In the genomic region with DNA sequence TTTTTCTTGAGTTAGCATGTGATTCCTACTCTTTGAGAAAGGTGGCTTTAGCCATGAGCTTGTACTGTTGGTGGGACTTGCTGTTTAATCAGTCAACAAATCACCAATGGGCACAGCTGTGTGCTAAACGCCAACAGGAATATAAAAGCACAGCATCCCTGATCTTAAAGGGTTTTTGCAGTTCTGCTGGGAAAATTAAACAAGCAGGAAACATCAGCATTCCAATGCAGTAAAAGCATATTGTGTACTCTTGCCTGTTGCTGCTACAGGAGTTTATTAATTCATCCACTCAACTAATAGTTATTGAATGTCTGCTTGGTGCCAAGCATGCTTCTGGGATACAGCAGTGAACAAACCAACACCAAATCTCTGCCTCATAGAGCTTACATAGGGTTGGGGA, we compare ENCODE assay signal across 13 cellular contexts. TPM values are rescaled to one million over a fixed set of nuclear protein-coding genes. Genes with fewer than 3 reads are reported as not detected.
DNase-seq lines count a peak whose midpoint lies in the region; ATAC-seq, FAIRE-seq and TF ChIP-seq lines count a peak whose summit lies in the region.
"Had no signal": no experiment of that assay in that cellular context is flagged by ENCODE, and none has a peak within 500 bp of the region (broad histone marks: within the 10 kb centered on the region; RNA-seq: fewer than 3 reads in every experiment).

No MANE protein-coding gene starts in this region.

- peak overlapping the region; percentile 83 for H4K91ac ChIP-seq in IMR-90 (ENCODE audit: insufficient read depth, low read depth, low read length)

- dilution Hi-C loops in IMR-90 (cut with HindIII; ENCODE audit: low sequenced_read_pairs, unreplicated experiment) (no loop called here), mammary epithelial cell (cut with HindIII; ENCODE audit: low sequenced_read_pairs) (no loop called here)

- peak overlapping the region; percentile 84 for H3K14ac ChIP-seq in IMR-90 (replicated peaks; ENCODE audit: low read depth, low read length)

- peak overlapping the region; percentile 18; the same call in 1 of the 2 replicates for H3K4me2 ChIP-seq in IMR-90 (ENCODE audit: low read depth, low read length)
- H3K4me2 ChIP-seq in mammary epithelial cell (ENCODE audit: insufficient read depth, low read depth, low read length), result peak overlapping the region; percentile 62

- BruUV-seq in IMR-90 (replicated peaks; lab: Mats Ljungman, UMichigan), result no TSS peak
- no TSS peak for BruUV-seq in mammary epithelial cell (replicated peaks; lab: Mats Ljungman, UMichigan)

- no peak for FAIRE-seq in GM12891 (lab: Jason Lieb, UNC)
- FAIRE-seq: H1 had no signal

- H2AFZ ChIP-seq in IMR-90 (replicated peaks; ENCODE audit: low read length, poor library complexity) (peak overlapping the region; percentile 71), mammary epithelial cell (ENCODE audit: low read depth, low read length) (peak overlapping the region; percentile 20)

- H3K56ac ChIP-seq in IMR-90 (ENCODE audit: extremely low read depth, insufficient read depth, low read length), result peak overlapping the region; percentile 72

- peak overlapping the region; percentile 95 for H2BK20ac ChIP-seq in IMR-90 (ENCODE audit: low read depth, low read length)

- TF ChIP-seq RAD21 in IMR-90 (IDR thresholded peaks at IDR 0.05; ENCODE audit: low read length), result no peak

- H2AK9ac ChIP-seq in IMR-90 (replicated peaks; ENCODE audit: low read depth, low read length, poor library complexity), result peak overlapping the region; percentile 2

- H3K4me1 ChIP-seq in IMR-90 (ENCODE audit: control insufficient read depth, insufficient read depth, low read length) (peaks cover 20% of the 10 kb centered on the region), mammary epithelial cell (ENCODE audit: insufficient read depth, low read length) (peaks cover 36% of the 10 kb centered on the region), lung (ENCODE audit: control insufficient read depth in 2 of 2, insufficient read depth in 2 of 2, low read length in 2 of 2) (peaks cover 10 to 11% of the 10 kb centered on the region in 2 donors), thoracic aorta (ENCODE audit: control insufficient read depth in 1 of 2, low read depth in 2 of 2) (peaks cover 24 to 48% of the 10 kb centered on the region in 2 donors)

- H2BK120ac ChIP-seq in IMR-90 (ENCODE audit: low read depth, low read length), result peak overlapping the region; percentile 93

- no peak for TF ChIP-seq CTCF in IMR-90 (conservative IDR thresholded peaks at IDR 0.05; ENCODE audit: low read depth, low read length)
- TF ChIP-seq CTCF in mammary epithelial cell (conservative IDR thresholded peaks at IDR 0.05 in 1 of 2, IDR thresholded peaks at IDR 0.05 in 1 of 2; ENCODE audit: extremely low read depth in 1 of 2, insufficient read depth in 1 of 2, low read depth in 1 of 2, low read length in 2 of 2), result no peak
- TF ChIP-seq CTCF in lung (IDR thresholded peaks at IDR 0.05; ENCODE audit: control extremely low read depth, extremely low read depth), result no peak
- no peak for TF ChIP-seq CTCF in thoracic aorta (IDR thresholded peaks at IDR 0.05)

- peak overlapping the region; percentile 2 to 87 for H4K8ac ChIP-seq in IMR-90 (ENCODE audit: low read depth in 2 of 2, low read length in 2 of 2)

- CTCF ChIA-PET in IMR-90 (lab: Yijun Ruan, JAX) (interaction anchor here (0.9 kb wide), 1 partner anchor 15 kb away, joined by 3 read pairs; no protein-coding TSS in a partner anchor), mammary epithelial cell (lab: Charles Lee; ENCODE audit: low non-redundant PET) (no interaction called here)

- H3K79me1 ChIP-seq in IMR-90 (ENCODE audit: low read depth in 1 of 2, low read length in 2 of 2), result no peaks in the 10 kb centered on the region

- H3K4me3 ChIP-seq in IMR-90 (ENCODE audit: insufficient read depth, low read depth, low read length), result no peak overlapping the region
- no peak overlapping the region for H3K4me3 ChIP-seq in mammary epithelial cell (replicated peaks in 1 of 3; ENCODE audit: insufficient read depth in 1 of 3, low read depth in 2 of 3, low read length in 3 of 3)
- no peak overlapping the region for H3K4me3 ChIP-seq in lung
- no peak overlapping the region for H3K4me3 ChIP-seq in thoracic aorta
- H3K4me3 ChIP-seq: K562 had no signal

- peak overlapping the region; percentile 40 for H4K5ac ChIP-seq in IMR-90 (ENCODE audit: low read depth, low read length)

- H3K9ac ChIP-seq in IMR-90 (ENCODE audit: low read depth, low read length) (peak overlapping the region; percentile 4), mammary epithelial cell (ENCODE audit: insufficient read depth, low read length) (peak overlapping the region; percentile 68)

- peak overlapping the region; percentile 75 for H3K18ac ChIP-seq in IMR-90 (ENCODE audit: low read depth, low read length)

- H3K27ac ChIP-seq in IMR-90 (ENCODE audit: insufficient read depth, low read length) (peak overlapping the region; percentile 81), mammary epithelial cell (ENCODE audit: insufficient read depth, low read depth, low read length) (peak overlapping the region; percentile 94), lung (ENCODE audit: low read depth in 1 of 2, low read length in 1 of 2) (peak overlapping the region; percentile 74 to 80), thoracic aorta (peak overlapping the region; percentile 67)

- peak overlapping the region; percentile 65; the same call in 1 of the 2 replicates for H3K23ac ChIP-seq in IMR-90 (ENCODE audit: low read depth, low read length)

- DNase-seq in IMR-90 (peak; percentile 65), mammary epithelial cell (no peak), lung (ENCODE audit: low spot score) (no peak), thoracic aorta (ENCODE audit: low spot score) (no peak), NOMO-1 treated with dmso at 0.1 percent for 144 hours (lab: John Stamatoyannopoulos, UW; ENCODE audit: unreplicated experiment) (no peak), GM12891 (ENCODE audit: insufficient read length, low spot score) (no peak)
- DNase-seq: DMS 273 treated with DMSO at 0.1 percent for 48 hours, NCI-H187 treated with DMSO at 0.1 percent for 48 hours had no signal

- intact Hi-C loops in IMR-90 (cut with micrococcal nuclease) (no loop called here), mammary epithelial cell (cut with micrococcal nuclease) (no loop called here)

- no CpG with 5 or more reads among the region's 1 CpG for WGBS in IMR-90 (ENCODE audit: extremely low coverage in 2 of 2, insufficient read length in 1 of 2), 2 experiments
- WGBS in mammary epithelial cell (ENCODE audit: low coverage, missing lambda C conversion rate), result 100% methylated on average over 1 of the region's 1 CpG
- WGBS in lung, 2 donors, result 82 to 93% methylated on average over 1 of the region's 1 CpG

- H3K9me3 ChIP-seq in IMR-90 (ENCODE audit: control insufficient read depth, insufficient read depth, low read length) (no peaks in the 10 kb centered on the region), mammary epithelial cell (replicated peaks; ENCODE audit: insufficient read depth, low read length) (no peaks in the 10 kb centered on the region), lung (ENCODE audit: control insufficient read depth in 2 of 2, insufficient read depth in 1 of 2, low read length in 1 of 2) (no peaks in the 10 kb centered on the region), thoracic aorta (no peaks in the 10 kb centered on the region)

- no peaks in the 10 kb centered on the region for H4K20me1 ChIP-seq in IMR-90 (ENCODE audit: insufficient read depth, low read length)
- H4K20me1 ChIP-seq in mammary epithelial cell (ENCODE audit: insufficient read depth, low read length), result no peaks in the 10 kb centered on the region

- in situ Hi-C loops in IMR-90 (cut with MboI; ENCODE audit: low sequenced_read_pairs) (no loop called here), mammary epithelial cell (cut with MboI; ENCODE audit: low sequenced_read_pairs in 2 of 2) (no loop called here)

- H2BK5ac ChIP-seq in IMR-90 (ENCODE audit: low read depth, low read length, poor library complexity, severe bottlenecking), result peak overlapping the region; percentile 95

- H2BK15ac ChIP-seq in IMR-90 (ENCODE audit: low read depth, low read length), result peak overlapping the region; percentile 12

- H2AK5ac ChIP-seq in IMR-90 (ENCODE audit: low read depth, low read length), result peak overlapping the region; percentile 90

- peaks cover 9% of the 10 kb centered on the region for H3K9me1 ChIP-seq in IMR-90 (ENCODE audit: insufficient read depth, low read length)

- H3K27me3 ChIP-seq in IMR-90 (ENCODE audit: control insufficient read depth, insufficient read depth, low read length), result no peaks in the 10 kb centered on the region
- H3K27me3 ChIP-seq in mammary epithelial cell (ENCODE audit: insufficient read depth, low read length), result no peaks in the 10 kb centered on the region
- H3K27me3 ChIP-seq in lung (ENCODE audit: control insufficient read depth, insufficient read depth), result no peaks in the 10 kb centered on the region
- no peaks in the 10 kb centered on the region for H3K27me3 ChIP-seq in thoracic aorta (replicated peaks; ENCODE audit: insufficient read depth)

- no peaks in the 10 kb centered on the region for H3K79me2 ChIP-seq in mammary epithelial cell (ENCODE audit: insufficient read depth, low read length)

- POLR2A ChIA-PET in IMR-90 (lab: Charles Lee; ENCODE audit: unreplicated experiment), result no interaction called here

- peak overlapping the region; percentile 76 for H3K4ac ChIP-seq in IMR-90 (ENCODE audit: low read depth, low read length)

- ATAC-seq in IMR-90 (ENCODE audit: low read depth), result peak; percentile 15
- ATAC-seq in lung (ENCODE audit: insufficient read depth, low FRiP score), result no peak
- ATAC-seq in thoracic aorta (ENCODE audit: insufficient number of reproducible peaks, low FRiP score, low read depth), result no peak
- ATAC-seq in GM19035 (IDR thresholded peaks at IDR 0.05; ENCODE audit: unreplicated experiment), result no peak
- ATAC-seq in HG03457 (IDR thresholded peaks at IDR 0.05; ENCODE audit: unreplicated experiment), result no peak

- TF ChIP-seq POLR2A in IMR-90 (IDR thresholded peaks at IDR 0.05; ENCODE audit: low read depth, low read length), result no peak
- no peak for TF ChIP-seq POLR2A in GM12891 (IDR thresholded peaks at IDR 0.05; ENCODE audit: low read depth, low read length)

- H3K36me3 ChIP-seq in IMR-90 (ENCODE audit: control insufficient read depth, insufficient read depth, low read length) (no peaks in the 10 kb centered on the region), mammary epithelial cell (ENCODE audit: insufficient read depth, low read length) (no peaks in the 10 kb centered on the region), lung (ENCODE audit: control insufficient read depth in 2 of 2, insufficient read depth in 2 of 2, low read length in 2 of 2) (no peaks in the 10 kb centered on the region), thoracic aorta (no peaks in the 10 kb centered on the region)

RNA-seq across cellular contexts. Expression of a gene that starts 27.4 kb away (rescaled TPM):
- total RNA-seq in IMR-90 (2012; rRNA removed) (9.4 and 12.4 TPM in 2 replicates), mammary epithelial cell (10 to 100 TPM; 57.2 to 93.5 TPM), lung (10 to 100 TPM in 1 of 2 donors, 1 to 10 TPM in 1; 5.5 to 19.2 TPM), thoracic aorta (1 to 10 TPM; 8.3 to 9.1 TPM)
- polyA plus RNA-seq in IMR-90 (2012; rRNA removed) (4.7 and 5.6 TPM in 2 replicates), mammary epithelial cell (65.6 TPM), lung (1 to 10 TPM; 3.8 to 5.3 TPM)
- polyA plus RNA-seq in IMR-90 (2012; cell fraction: cytosol; rRNA removed), result 2.2 and 3.6 TPM in 2 replicates
- polyA plus RNA-seq in IMR-90 (2012; cell fraction: nucleus; rRNA removed; ENCODE audit: low replicate concordance), result 0.47 and 2.2 TPM in 2 replicates
- 106 TPM for polyA minus RNA-seq in mammary epithelial cell
- not detected for polyA plus RNA-seq in GM12891 (2012; ENCODE audit: low read depth, missing spikeins)
- total RNA-seq: natural killer cell treated with Interleukin-12 subunit alpha and Interleukin-12 subunit beta and Interleukin-15 and Interleukin-18, amount 100 ng/mL, for 72 hours had no signal

RNA-seq across cellular contexts. Expression of a gene that starts 58.4 kb away (rescaled TPM):
- not detected in 2 replicates for total RNA-seq in IMR-90 (2012; rRNA removed)
- not detected in 2 replicates for polyA plus RNA-seq in IMR-90 (2012; rRNA removed)
- polyA plus RNA-seq in IMR-90 (2012; cell fraction: cytosol; rRNA removed), result not detected in 2 replicates
- not detected in 2 replicates for polyA plus RNA-seq in IMR-90 (2012; cell fraction: nucleus; rRNA removed; ENCODE audit: low replicate concordance)
- total RNA-seq in mammary epithelial cell, result not detected
- polyA plus RNA-seq in mammary epithelial cell, result not detected
- polyA minus RNA-seq in mammary epithelial cell, result not detected
- 1 to 10 TPM; 1.3 to 1.9 TPM for total RNA-seq in lung
- polyA plus RNA-seq in lung, result 1 to 10 TPM in 1 of 2 donors, under 1 TPM in 1; 0.77 to 1.7 TPM
- not detected for total RNA-seq in thoracic aorta
- polyA plus RNA-seq in GM12891 (2012; ENCODE audit: low read depth, missing spikeins), result 0.33 TPM
- total RNA-seq: natural killer cell treated with Interleukin-12 subunit alpha and Interleukin-12 subunit beta and Interleukin-15 and Interleukin-18, amount 100 ng/mL, for 72 hours had no signal
- polyA plus RNA-seq: H1 had no signal
